Comparison of ENCODE assay signal across 10 cellular contexts in the genomic region with DNA sequence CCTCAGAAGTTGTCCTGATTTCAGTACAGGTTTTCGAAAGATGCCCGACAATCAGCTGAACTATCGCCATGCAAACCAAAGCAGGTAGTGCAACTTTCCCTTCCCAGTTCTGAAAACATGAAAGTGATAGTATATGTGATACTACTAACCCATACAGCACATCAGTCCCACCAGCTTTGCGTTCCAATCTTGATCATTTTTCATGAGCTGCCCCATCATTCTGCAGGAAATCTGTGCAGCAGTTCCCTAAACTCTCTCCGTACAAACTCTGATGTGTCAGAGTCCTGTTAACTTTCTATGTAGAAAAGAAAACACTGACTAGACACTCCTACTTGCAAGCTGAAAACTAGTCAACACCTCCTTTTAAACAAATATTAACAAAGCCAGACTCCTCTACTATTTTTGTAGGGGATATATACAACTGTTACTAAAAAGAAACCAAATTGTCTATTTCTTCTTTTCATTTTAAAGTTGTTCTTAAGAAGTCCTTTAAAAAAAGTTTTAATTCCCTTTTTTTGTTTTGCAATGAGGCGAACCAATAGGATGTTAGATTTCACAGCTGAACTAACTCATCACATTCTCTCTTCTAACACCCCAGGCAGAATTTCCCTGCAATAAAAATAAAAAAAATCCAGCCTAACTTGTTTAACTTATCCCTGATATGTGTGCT.
A peak's percentile ranks its signal among the peaks of the same experiment; 100 is the strongest.
DNase-seq lines count a peak whose midpoint lies in the region; ATAC-seq, FAIRE-seq and TF ChIP-seq lines count a peak whose summit lies in the region.
"Had no signal": no experiment of that assay in that cellular context is flagged by ENCODE, and none has a peak within 500 bp of the region (broad histone marks: within the 10 kb centered on the region; RNA-seq: fewer than 3 reads in every experiment).

No MANE protein-coding gene starts in this region.

- no peak for TF ChIP-seq CTCF in A549 (IDR thresholded peaks at IDR 0.05)
- TF ChIP-seq CTCF in CD8-positive, alpha-beta T cell (IDR thresholded peaks at IDR 0.05) = no peak

- TF ChIP-seq EP300 in A549 (IDR thresholded peaks at IDR 0.05) = no peak

- H3K36me3 Mint-ChIP-seq in CD8-positive, alpha-beta T cell = no peaks in the 10 kb centered on the region

- H3K27me3 Mint-ChIP-seq in CD8-positive, alpha-beta T cell (ENCODE audit: low read depth) = peaks cover 3% of the 10 kb centered on the region

- no peak overlapping the region; the same call in 2 of the 3 replicates for H3K4me3 ChIP-seq in A549
- peak overlapping the region; percentile 27 for H3K4me3 ChIP-seq in MG63
- no peak overlapping the region for H3K4me3 ChIP-seq in CD8-positive, alpha-beta T cell (ENCODE audit: low read depth, low read length)
- H3K4me3 ChIP-seq: gastrocnemius medialis had no signal

- peak overlapping the region; percentile 76 for H3K4me2 ChIP-seq in A549

- ATAC-seq in A549 (peak in 1 of 2 experiments; percentile 31; a peak in 2 of 6 replicates), GM21515 (IDR thresholded peaks at IDR 0.05; ENCODE audit: unreplicated experiment) (peak; percentile 68)
- ATAC-seq in CD8-positive, alpha-beta T cell = no peak

- H3K4me1 ChIP-seq in A549 = peaks cover 64% of the 10 kb centered on the region
- no peaks in the 10 kb centered on the region for H3K4me1 ChIP-seq in CD8-positive, alpha-beta T cell (ENCODE audit: insufficient read depth, low read length)

- no peaks in the 10 kb centered on the region for H3K27me3 ChIP-seq in MG63
- no peaks in the 10 kb centered on the region for H3K27me3 ChIP-seq in CD8-positive, alpha-beta T cell (ENCODE audit: insufficient read depth, low read length)
- H3K27me3 ChIP-seq: gastrocnemius medialis had no signal

- H3K9me3 Mint-ChIP-seq in CD8-positive, alpha-beta T cell = no peaks in the 10 kb centered on the region

- no peak for TF ChIP-seq POLR2A in A549 (IDR thresholded peaks at IDR 0.05; ENCODE audit: low read length)

- no peak for DNase-seq in A549 (ENCODE audit: low read depth in 1 of 2, low spot score in 1 of 2)
- DNase-seq in MG63 = no peak
- DNase-seq in CD8-positive, alpha-beta T cell = no peak
- DNase-seq in NCI-H226 = no peak
- DNase-seq in amniotic stem cell (lab: John Stamatoyannopoulos, UW) = no peak
- DNase-seq in foreskin melanocyte = no peak
- DNase-seq: gastrocnemius medialis had no signal

- H3K9me3 ChIP-seq in A549 (no peaks in the 10 kb centered on the region), MG63 (no peaks in the 10 kb centered on the region)
- no peaks in the 10 kb centered on the region for H3K9me3 ChIP-seq in CD8-positive, alpha-beta T cell (ENCODE audit: low read length)
- H3K9me3 ChIP-seq: gastrocnemius medialis had no signal

- no peak overlapping the region for H3K4me3 Mint-ChIP-seq in CD8-positive, alpha-beta T cell
- H3K4me3 Mint-ChIP-seq: B cell had no signal

- FAIRE-seq in A549 (lab: Jason Lieb, UNC) (no peak), islet of Langerhans (lab: Jason Lieb, UNC) (peak; percentile 49)

- no peak for TF ChIP-seq RAD21 in A549 (conservative IDR thresholded peaks at IDR 0.05 in 1 of 2, IDR thresholded peaks at IDR 0.05 in 1 of 2)

- WGBS in A549 (ENCODE audit: missing lambda C conversion rate) = 58% methylated on average over 6 of the region's 6 CpGs

- no peak overlapping the region for H3K27ac Mint-ChIP-seq in CD8-positive, alpha-beta T cell
- H3K27ac Mint-ChIP-seq: B cell had no signal

- POLR2A ChIA-PET in A549 (lab: Yijun Ruan, JAX) = no interaction called here
- POLR2A ChIA-PET in CD8-positive, alpha-beta T cell (lab: Charles Lee) = no interaction called here

- no peaks in the 10 kb centered on the region for H3K4me1 Mint-ChIP-seq in CD8-positive, alpha-beta T cell (ENCODE audit: low read depth)

- H3K27ac ChIP-seq in A549 = peak overlapping the region in 1 of 2 experiments; percentile 10; a peak in 1 of 6 replicates
- no peak overlapping the region for H3K27ac ChIP-seq in CD8-positive, alpha-beta T cell (ENCODE audit: low read depth, low read length)

- H3K36me3 ChIP-seq in MG63 = no peaks in the 10 kb centered on the region
- no peaks in the 10 kb centered on the region for H3K36me3 ChIP-seq in CD8-positive, alpha-beta T cell (ENCODE audit: insufficient read depth, low read length)
- H3K36me3 ChIP-seq: gastrocnemius medialis had no signal

- CTCF ChIA-PET in A549 (lab: Yijun Ruan, JAX) = interaction anchor here (0.9 kb wide), 1 partner anchor 13 kb away, joined by 3 read pairs; no protein-coding TSS in a partner anchor
- CTCF ChIA-PET in CD8-positive, alpha-beta T cell (lab: Charles Lee) = no interaction called here

- intact Hi-C loops in CD8-positive, alpha-beta T cell (cut with DNase I, micrococcal nuclease) = no loop called here

TF ChIP-seq in A549, 52 proteins besides CTCF, POLR2A, EP300 and RAD21:
- TF ChIP-seq, protein P1, sequence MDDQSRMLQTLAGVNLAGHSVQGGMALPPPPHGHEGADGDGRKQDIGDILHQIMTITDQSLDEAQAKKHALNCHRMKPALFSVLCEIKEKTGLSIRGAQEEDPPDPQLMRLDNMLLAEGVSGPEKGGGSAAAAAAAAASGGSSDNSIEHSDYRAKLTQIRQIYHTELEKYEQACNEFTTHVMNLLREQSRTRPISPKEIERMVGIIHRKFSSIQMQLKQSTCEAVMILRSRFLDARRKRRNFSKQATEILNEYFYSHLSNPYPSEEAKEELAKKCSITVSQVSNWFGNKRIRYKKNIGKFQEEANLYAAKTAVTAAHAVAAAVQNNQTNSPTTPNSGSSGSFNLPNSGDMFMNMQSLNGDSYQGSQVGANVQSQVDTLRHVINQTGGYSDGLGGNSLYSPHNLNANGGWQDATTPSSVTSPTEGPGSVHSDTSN (IDR thresholded peaks at IDR 0.05) = no peak
